Comparison of ENCODE assay signal across 15 cellular contexts in the genomic region with DNA sequence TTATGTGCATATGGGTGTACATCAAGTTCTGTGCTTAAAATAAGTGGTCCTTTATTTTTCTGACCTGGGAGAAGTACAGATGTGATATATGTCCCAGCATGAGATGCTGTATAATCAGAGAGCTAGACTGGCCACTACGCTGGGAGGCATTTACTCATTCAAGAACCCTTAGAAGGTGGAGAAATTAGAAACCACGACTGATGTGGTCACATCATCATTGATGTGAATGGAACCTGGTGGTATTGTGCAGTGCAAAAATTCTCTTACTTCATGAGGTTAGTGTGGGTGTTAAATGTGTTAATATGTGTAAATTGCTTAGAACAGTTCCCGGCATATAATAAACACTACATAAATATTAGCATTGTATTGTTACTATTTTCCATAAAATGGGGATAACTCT.
"Had no signal": no experiment of that assay in that cellular context is flagged by ENCODE, and none has a peak within 500 bp of the region (broad histone marks: within the 10 kb centered on the region; RNA-seq: fewer than 3 reads in every experiment).

No MANE protein-coding gene starts in this region.

- H3K9me3 Mint-ChIP-seq: activated CD4-positive, alpha-beta T cell treated with anti-CD3 and anti-CD28 coated beads, Interleukin-2, amount 10 ng/mL, durations not matched to agents 24 days and 14 days; activated T-helper 1 cell treated with anti-CD3 and anti-CD28 coated beads, Interleukin-12 subunit alpha, Interleukin-12 subunit beta, Interleukin-2, Interleukin-4 antibody, amounts not matched to agents 30 ng/mL and 10 ng/mL and 1 ng/mL, durations not matched to agents 14 hours and 24 hours and 36 hours; naive B cell; neural progenitor cell; stimulated activated naive CD8-positive, alpha-beta T cell treated with anti-CD3 and anti-CD28 coated beads, Interleukin-15, Interleukin-2, amounts not matched to agents 100 ng/mL and 50 ng/mL, for 24 hours had no signal

- H3K27ac Mint-ChIP-seq: activated CD4-positive, alpha-beta T cell treated with anti-CD3 and anti-CD28 coated beads, Interleukin-2, amount 10 ng/mL, durations not matched to agents 24 days and 14 days; activated T-helper 1 cell treated with anti-CD3 and anti-CD28 coated beads, Interleukin-12 subunit alpha, Interleukin-12 subunit beta, Interleukin-2, Interleukin-4 antibody, amounts not matched to agents 30 ng/mL and 10 ng/mL and 1 ng/mL, durations not matched to agents 14 hours and 24 hours and 36 hours; naive B cell; neural progenitor cell; stimulated activated naive CD8-positive, alpha-beta T cell treated with anti-CD3 and anti-CD28 coated beads, Interleukin-15, Interleukin-2, amounts not matched to agents 100 ng/mL and 50 ng/mL, for 24 hours had no signal

- H3K27me3 Mint-ChIP-seq: activated CD4-positive, alpha-beta T cell treated with anti-CD3 and anti-CD28 coated beads, Interleukin-2, amount 10 ng/mL, durations not matched to agents 24 days and 14 days; stimulated activated naive CD8-positive, alpha-beta T cell treated with anti-CD3 and anti-CD28 coated beads, Interleukin-15, Interleukin-2, amounts not matched to agents 100 ng/mL and 50 ng/mL, for 24 hours had no signal

- H3K4me1 Mint-ChIP-seq: naive B cell had no signal

- DNase-seq: activated CD4-positive, alpha-beta T cell treated with anti-CD3 and anti-CD28 coated beads, Interleukin-2, amount 10 ng/mL, durations not matched to agents 24 days and 14 days; brain microvascular endothelial cell; caudate nucleus; dermis blood vessel endothelial cell; effector CD8-positive, alpha-beta T cell; foreskin keratinocyte; kidney glomerular epithelial cell; left lung; naive B cell; stimulated activated CD4-positive, alpha-beta T cell treated with anti-CD3 and anti-CD28 coated beads, Interleukin-4, amount 100 ng/mL, for 1 hour; T-helper 9 cell; tibial artery had no signal

- H3K36me3 Mint-ChIP-seq: naive B cell, neural progenitor cell had no signal

- ATAC-seq: foreskin keratinocyte, left lung had no signal

- H3K4me3 Mint-ChIP-seq: activated CD4-positive, alpha-beta T cell treated with anti-CD3 and anti-CD28 coated beads, Interleukin-2, amount 10 ng/mL, durations not matched to agents 24 days and 14 days; activated T-helper 1 cell treated with anti-CD3 and anti-CD28 coated beads, Interleukin-12 subunit alpha, Interleukin-12 subunit beta, Interleukin-2, Interleukin-4 antibody, amounts not matched to agents 30 ng/mL and 10 ng/mL and 1 ng/mL, durations not matched to agents 14 hours and 24 hours and 36 hours; naive B cell; neural progenitor cell; stimulated activated naive CD8-positive, alpha-beta T cell treated with anti-CD3 and anti-CD28 coated beads, Interleukin-15, Interleukin-2, amounts not matched to agents 100 ng/mL and 50 ng/mL, for 24 hours had no signal
